In genomic region chr14:34750670-34751069, GRCh38 we compare ENCODE assay signal across 16 cellular contexts. TPM values are rescaled to one million over a fixed set of nuclear protein-coding genes. Genes with fewer than 3 reads are reported as not detected.
DNase-seq lines count a peak whose midpoint lies in the region; FAIRE-seq and TF ChIP-seq lines count a peak whose summit lies in the region.
"Had no signal": no experiment of that assay in that cellular context is flagged by ENCODE, and none has a peak within 500 bp of the region (broad histone marks: within the 10 kb centered on the region; RNA-seq: fewer than 3 reads in every experiment).

No MANE protein-coding gene starts in this region.

- DNase-seq in AG04450 (ENCODE audit: low read depth, low spot score), result peak; percentile 34
- DNase-seq in HS-5 (ENCODE audit: low read depth), result peak; percentile 22
- DNase-seq in bronchial epithelial cell (ENCODE audit: low read depth), result peak; percentile 42
- DNase-seq in iris pigment epithelial cell (ENCODE audit: low read depth), result peak; percentile 86
- DNase-seq in GM10266 (ENCODE audit: extremely low spot score), result no peak
- no peak for DNase-seq in activated CD4-positive, alpha-beta T cell treated with anti-CD3 and anti-CD28 coated beads, Interleukin-2, amount 50 U/mL, for 1 hour
- DNase-seq in NCI-H774 (lab: John Stamatoyannopoulos, UW), result no peak
- no peak for DNase-seq in GDM1 (lab: John Stamatoyannopoulos, UW)
- DNase-seq: activated naive CD4-positive, alpha-beta T cell; Calu3; caudate nucleus; KBM-7; NCI-H510A treated with DMSO at 0.1 percent for 48 hours; stimulated activated naive CD8-positive, alpha-beta T cell treated with anti-CD3 and anti-CD28 coated beads, Interleukin-15, amount 100 ng/mL, for 72 hours; T-cell had no signal

- H3K36me3 ChIP-seq in bronchial epithelial cell (ENCODE audit: control insufficient read depth, insufficient read depth, low read length), result no peaks in the 10 kb centered on the region

- FAIRE-seq in bronchial epithelial cell (lab: Jason Lieb, UNC), result no peak

- H3K9me3 ChIP-seq in AG04450 (ENCODE audit: control insufficient read depth, insufficient read depth, low read length), result no peaks in the 10 kb centered on the region

- CTCF ChIA-PET in AG04450 (lab: Charles Lee), result interaction anchor here (2.3 kb wide), 1 partner anchor 28 kb away, joined by 17 read pairs; no protein-coding TSS in a partner anchor

- TF ChIP-seq CTCF in AG04450 (IDR thresholded peaks at IDR 0.05; ENCODE audit: low read depth, low read length) (no peak), bronchial epithelial cell (IDR thresholded peaks at IDR 0.05; ENCODE audit: insufficient read depth, low read length, severe bottlenecking) (no peak), GM10266 (IDR thresholded peaks at IDR 0.05; ENCODE audit: control insufficient read depth, insufficient read depth, low read depth, missing control alignments) (no peak)

- H3K27me3 ChIP-seq in AG04450 (ENCODE audit: control insufficient read depth, insufficient read depth, low read length), result no peaks in the 10 kb centered on the region
- no peaks in the 10 kb centered on the region for H3K27me3 ChIP-seq in bronchial epithelial cell (ENCODE audit: control insufficient read depth, insufficient read depth, low read length)

- POLR2A ChIA-PET in AG04450 (lab: Yijun Ruan, JAX), result no interaction called here

- H3K4me3 ChIP-seq in AG04450 (ENCODE audit: low read depth, low read length) (no peak overlapping the region), bronchial epithelial cell (ENCODE audit: low read depth, low read length) (no peak overlapping the region)
- H3K4me3 ChIP-seq: lung had no signal

- no peak overlapping the region for H3K27ac ChIP-seq in AG04450 (ENCODE audit: low read depth, low read length)

RNA-seq across cellular contexts. Expression of gene CFL2, which starts 36.3 kb away (rescaled TPM):
- polyA plus RNA-seq in AG04450 (2011; rRNA removed), result 163 and 229 TPM in 2 replicates
- 56.6 and 121 TPM in 2 replicates for polyA minus RNA-seq in AG04450 (2011; rRNA and poly(A)+ RNA removed)
- 8.2 and 17.9 TPM in 2 replicates for total RNA-seq in bronchial epithelial cell

Comparison
In these comparisons a context has a peak if more than half of its experiments do, and no peak if none do; other contexts are left out.
1. DNase-seq: peak in AG04450 (single experiment), HS-5 (single experiment), bronchial epithelial cell (single experiment) and iris pigment epithelial cell (single experiment); none in GM10266 (single experiment), activated CD4-positive, alpha-beta T cell treated with anti-CD3 and anti-CD28 coated beads, Interleukin-2, amount 50 U/mL, for 1 hour (single experiment), NCI-H774 (single experiment) and GDM1 (single experiment).